ENCODE assay signal across 8 cellular contexts in genomic region chr15:75842722-75843617, GRCh38. TPM values are rescaled to one million over a fixed set of nuclear protein-coding genes. Genes with fewer than 3 reads are reported as not detected.
A peak's percentile ranks its signal among the peaks of the same experiment; 100 is the strongest.
DNase-seq lines count a peak whose midpoint lies in the region; ATAC-seq and TF ChIP-seq lines count a peak whose summit lies in the region.

TSS of gene UBE2Q2 (plus strand) at chr15:75843447. CDS start at chr15:75843667, 220 bp downstream.

- H3K4me3 Mint-ChIP-seq in endothelial cell (ENCODE audit: unreplicated experiment) = peak within 1 kb of the TSS; percentile 98
- H3K4me3 Mint-ChIP-seq in mesothelial cell of epicardium = peak within 1 kb of the TSS; percentile 94

- H3K27ac Mint-ChIP-seq in endothelial cell (ENCODE audit: unreplicated experiment) = peak within 1 kb of the TSS; percentile 83
- H3K27ac Mint-ChIP-seq in mesothelial cell of epicardium = peak within 1 kb of the TSS; percentile 96

- peaks cover 27% of the 10 kb centered on the region for H3K4me1 Mint-ChIP-seq in endothelial cell (ENCODE audit: unreplicated experiment)
- peaks cover 44% of the 10 kb centered on the region for H3K4me1 Mint-ChIP-seq in mesothelial cell of epicardium

- DNase-seq in AG04449 (ENCODE audit: low read depth, low spot score) = no peak
- peak; percentile 54 for DNase-seq in NOMO-1 treated with dmso at 0.1 percent for 144 hours (lab: John Stamatoyannopoulos, UW; ENCODE audit: unreplicated experiment)
- DNase-seq in activated CD8-positive, alpha-beta memory T cell treated with anti-CD3 and anti-CD28 coated beads, Interleukin-2, amount 50 U/mL, for 24 hours (ENCODE audit: extremely low read depth) = peak; percentile 25
- peak; percentile 66 for DNase-seq in endothelial cell (ENCODE audit: low spot score)
- DNase-seq in mesothelial cell of epicardium (ENCODE audit: low spot score in 2 of 2, unreplicated experiment in 2 of 2) = peak; percentile 49 to 70
- peak; percentile 50 to 58 for DNase-seq in stimulated activated CD8-positive, alpha-beta memory T cell treated with anti-CD3 and anti-CD28 coated beads, Interleukin-2, amount 100 ng/mL, for 1 hour (ENCODE audit: low read depth in 2 of 2)

- H3K27me3 Mint-ChIP-seq in endothelial cell (ENCODE audit: unreplicated experiment) (peaks cover 9% of the 10 kb centered on the region), mesothelial cell of epicardium (ENCODE audit: low read depth) (peaks cover 2% of the 10 kb centered on the region)

- no peaks in the 10 kb centered on the region for H3K9me3 Mint-ChIP-seq in endothelial cell (ENCODE audit: unreplicated experiment)
- H3K9me3 Mint-ChIP-seq in mesothelial cell of epicardium = no peaks in the 10 kb centered on the region

- CTCF ChIA-PET in AG04449 (lab: Yijun Ruan, JAX) = interaction anchor here (1.8 to 2.8 kb wide), 2 partner anchors 11 to 41 kb away, joined by 7 to 15 read pairs; no protein-coding TSS in a partner anchor

- TF ChIP-seq CTCF in AG04449 (IDR thresholded peaks at IDR 0.05; ENCODE audit: insufficient read depth, low read length, missing control alignments) (no peak), endothelial cell (IDR thresholded peaks at IDR 0.05; ENCODE audit: unreplicated experiment) (no peak), mesothelial cell of epicardium (IDR thresholded peaks at IDR 0.05; ENCODE audit: unreplicated experiment) (no peak)

- H3K36me3 Mint-ChIP-seq in endothelial cell (ENCODE audit: low read depth, unreplicated experiment) = peaks cover 11% of the 10 kb centered on the region
- peaks cover 1% of the 10 kb centered on the region for H3K36me3 Mint-ChIP-seq in mesothelial cell of epicardium

- H3K4me3 ChIP-seq in AG04449 (ENCODE audit: low read depth, low read length) = peak within 1 kb of the TSS; percentile 92

- POLR2A ChIA-PET in AG04449 (lab: Yijun Ruan, JAX) = interaction anchor here (0.7 to 1.7 kb wide), 2 partner anchors 49 to 297 kb away, joined by 3 read pairs; no protein-coding TSS in a partner anchor

- ATAC-seq in GM19025 (IDR thresholded peaks at IDR 0.05; ENCODE audit: low read depth, unreplicated experiment) (peak; percentile 43), HG03439 (IDR thresholded peaks at IDR 0.05; ENCODE audit: unreplicated experiment) (peak; percentile 56)

RNA-seq across cellular contexts. Expression of gene UBE2Q2, which starts in this region (rescaled TPM):
- total RNA-seq in endothelial cell (ENCODE audit: unreplicated experiment) (28.9 TPM), mesothelial cell of epicardium (30.1 to 32.0 TPM (median 31.6 TPM) in 3 replicates)
